Comparison of ENCODE assay signal across 21 cellular contexts in genomic region chr3:123920383-123920782, GRCh38.
"Had no signal": no experiment of that assay in that cellular context is flagged by ENCODE, and none has a peak within 500 bp of the region (broad histone marks: within the 10 kb centered on the region; RNA-seq: fewer than 3 reads in every experiment).

No MANE protein-coding gene starts in this region.

- H3K27me3 ChIP-seq: esophagus squamous epithelium, spleen, tibial artery, upper lobe of left lung, vagina had no signal

- H3K79me2 ChIP-seq: parathyroid adenoma had no signal

- DNase-seq: cortex of kidney; effector memory CD4-positive, alpha-beta T cell; esophagus squamous epithelium; foreskin melanocyte; head of caudate nucleus; hippocampal formation; left colon; naive thymus-derived CD4-positive, alpha-beta T cell; nephron progenitor cell; spleen; stimulated activated CD4-positive, alpha-beta T cell treated with anti-CD3 and anti-CD28 coated beads, Interleukin-15, amount 100 ng/mL, for 24 hours; stimulated activated CD4-positive, alpha-beta T cell treated with anti-CD3 and anti-CD28 coated beads, Interleukin-1b, Interleukin-23, amount 100 ng/mL, for 48 hours; stimulated activated CD4-positive, alpha-beta T cell treated with anti-CD3 and anti-CD28 coated beads, Interleukin-4, amount 100 ng/mL, for 24 hours; tibial artery; upper lobe of left lung had no signal

- H3K36me3 ChIP-seq: prostate gland had no signal

- H3K27ac ChIP-seq: epithelial cell of prostate, esophagus squamous epithelium, parathyroid adenoma, prostate gland, spleen, tibial artery, upper lobe of left lung, vagina had no signal

- H3K4me1 ChIP-seq: esophagus squamous epithelium, parathyroid adenoma, prostate gland, spleen, tibial artery, upper lobe of left lung, vagina had no signal

- H2AFZ ChIP-seq: parathyroid adenoma had no signal

- H3K4me3 ChIP-seq: esophagus squamous epithelium, prostate gland, spleen, tibial artery, upper lobe of left lung, vagina had no signal

- ATAC-seq: left colon; naive thymus-derived CD4-positive, alpha-beta T cell; sciatic nerve; stimulated activated memory B cell treated with anti-CD40 and anti-IgM and Interleukin-4, amounts not matched to agents 10 μg/mL and 1 μg/mL and 100 μg/mL, for 72 hours had no signal

- H3K9ac ChIP-seq: parathyroid adenoma had no signal

- H3K9me3 ChIP-seq: prostate gland had no signal
